In genomic region chr11:107102692-107103463, GRCh38 we compare ENCODE assay signal across 19 cellular contexts.
DNase-seq lines count a peak whose midpoint lies in the region; ATAC-seq and TF ChIP-seq lines count a peak whose summit lies in the region.
"Had no signal": no experiment of that assay in that cellular context is flagged by ENCODE, and none has a peak within 500 bp of the region (broad histone marks: within the 10 kb centered on the region; RNA-seq: fewer than 3 reads in every experiment).

No MANE protein-coding gene starts in this region.

- WGBS in mammary epithelial cell (ENCODE audit: low coverage, missing lambda C conversion rate): 56% methylated on average over 9 of the region's 9 CpGs
- WGBS in upper lobe of left lung, 2 donors: 72 to 89% methylated on average over 6 to 9 of the region's 9 CpGs

- no peak overlapping the region for H3K4me3 Mint-ChIP-seq in MCF 10A (ENCODE audit: unreplicated experiment)
- no peak overlapping the region for H3K4me3 Mint-ChIP-seq in naive thymus-derived CD4-positive, alpha-beta T cell
- H3K4me3 Mint-ChIP-seq: activated CD8-positive, alpha-beta T cell treated with anti-CD3 and anti-CD28 coated beads, Interleukin-2, amount 10 ng/mL, durations not matched to agents 7 days and 5 days; activated T-cell treated with anti-CD3 and anti-CD28 coated beads, Interleukin-2, amount 50 U/mL, for 72 hours; T-cell had no signal

- H3K27ac ChIP-seq in mammary epithelial cell (ENCODE audit: insufficient read depth, low read depth, low read length) (no peak overlapping the region), upper lobe of left lung (no peak overlapping the region)
- H3K27ac ChIP-seq in naive thymus-derived CD4-positive, alpha-beta T cell (ENCODE audit: low read depth, low read length): no peak overlapping the region
- H3K27ac ChIP-seq: cardiac muscle cell, testis had no signal

- H4K20me1 ChIP-seq in mammary epithelial cell (ENCODE audit: insufficient read depth, low read length): no peaks in the 10 kb centered on the region

- intact Hi-C loops in MCF 10A (cut with micrococcal nuclease) (no loop called here), mammary epithelial cell (cut with micrococcal nuclease) (no loop called here)
- intact Hi-C loops in naive thymus-derived CD4-positive, alpha-beta T cell (cut with micrococcal nuclease): no loop called here

- no peaks in the 10 kb centered on the region for H3K36me3 Mint-ChIP-seq in MCF 10A (ENCODE audit: insufficient read depth, unreplicated experiment)
- peaks cover 0 to 4% (median 0%) of the 10 kb centered on the region in 5 donors for H3K36me3 Mint-ChIP-seq in naive thymus-derived CD4-positive, alpha-beta T cell
- H3K36me3 Mint-ChIP-seq: T-cell had no signal

- dilution Hi-C loops in mammary epithelial cell (cut with HindIII; ENCODE audit: low sequenced_read_pairs): no loop called here

- H3K4me3 ChIP-seq in mammary epithelial cell (replicated peaks in 1 of 3; ENCODE audit: insufficient read depth in 1 of 3, low read depth in 2 of 3, low read length in 3 of 3) (no peak overlapping the region), upper lobe of left lung (no peak overlapping the region)
- no peak overlapping the region for H3K4me3 ChIP-seq in naive thymus-derived CD4-positive, alpha-beta T cell (ENCODE audit: low read length)
- H3K4me3 ChIP-seq: cardiac muscle cell, smooth muscle cell, testis had no signal

- TF ChIP-seq EP300 in upper lobe of left lung (IDR thresholded peaks at IDR 0.05): no peak

- no peaks in the 10 kb centered on the region for H3K9me3 Mint-ChIP-seq in MCF 10A (ENCODE audit: unreplicated experiment)
- peaks cover 11 to 52% (median 21%) of the 10 kb centered on the region in 11 donors for H3K9me3 Mint-ChIP-seq in naive thymus-derived CD4-positive, alpha-beta T cell

- TF ChIP-seq CTCF in MCF 10A (IDR thresholded peaks at IDR 0.05; ENCODE audit: unreplicated experiment) (no peak), mammary epithelial cell (conservative IDR thresholded peaks at IDR 0.05 in 1 of 2, IDR thresholded peaks at IDR 0.05 in 1 of 2; ENCODE audit: extremely low read depth in 1 of 2, insufficient read depth in 1 of 2, low read depth in 1 of 2, low read length in 2 of 2) (no peak), upper lobe of left lung (IDR thresholded peaks at IDR 0.05) (no peak)

- no peaks in the 10 kb centered on the region for H3K79me2 ChIP-seq in mammary epithelial cell (ENCODE audit: insufficient read depth, low read length)

- peak; percentile 14 for DNase-seq in MCF 10A (ENCODE audit: unreplicated experiment)
- no peak for DNase-seq in mammary epithelial cell
- DNase-seq in NCI-H2171 (lab: John Stamatoyannopoulos, UW): peak; percentile 62
- peak; percentile 5 for DNase-seq in cerebellar cortex (ENCODE audit: low spot score)
- DNase-seq in upper lobe of left lung: no peak
- DNase-seq in HuH-7.5 (ENCODE audit: low spot score): no peak
- DNase-seq in NK-92 (lab: John Stamatoyannopoulos, UW; ENCODE audit: unreplicated experiment): no peak
- no peak for DNase-seq in naive thymus-derived CD4-positive, alpha-beta T cell
- DNase-seq: activated CD8-positive, alpha-beta T cell treated with anti-CD3 and anti-CD28 coated beads, Interleukin-2, amount 10 ng/mL, durations not matched to agents 7 days and 5 days; activated T-cell treated with anti-CD3 and anti-CD28 coated beads, Interleukin-2, amount 50 U/mL, for 72 hours; GF-D8; NCI-H146; NCI-H82; T-cell; testis had no signal

- H3K9me3 ChIP-seq in mammary epithelial cell (replicated peaks; ENCODE audit: insufficient read depth, low read length) (no peaks in the 10 kb centered on the region), upper lobe of left lung (peaks cover 0 to 12% (median 0%) of the 10 kb centered on the region in 4 donors)
- peaks cover 0 to 5% (median 0%) of the 10 kb centered on the region in 3 experiments for H3K9me3 ChIP-seq in naive thymus-derived CD4-positive, alpha-beta T cell (ENCODE audit: control insufficient read depth in 2 of 3, low read length in 3 of 3)
- H3K9me3 ChIP-seq: testis had no signal

- H3K9ac ChIP-seq in mammary epithelial cell (ENCODE audit: insufficient read depth, low read length): no peak overlapping the region

- CTCF ChIA-PET in MCF 10A (lab: Yijun Ruan, JAX): interaction anchor here (0.8 kb wide), 1 partner anchor 1261 kb away, joined by 3 read pairs; no protein-coding TSS in a partner anchor
- CTCF ChIA-PET in mammary epithelial cell (lab: Charles Lee; ENCODE audit: low non-redundant PET): interaction anchor here (0.5 kb wide), 1 partner anchor 66 kb away, joined by 3 read pairs; no protein-coding TSS in a partner anchor
- CTCF ChIA-PET in naive thymus-derived CD4-positive, alpha-beta T cell (lab: Charles Lee): no interaction called here

- no peaks in the 10 kb centered on the region for H3K27me3 Mint-ChIP-seq in MCF 10A (ENCODE audit: insufficient read depth, unreplicated experiment)
- H3K27me3 Mint-ChIP-seq in naive thymus-derived CD4-positive, alpha-beta T cell: no peaks in the 10 kb centered on the region
- H3K27me3 Mint-ChIP-seq: T-cell had no signal

- H3K4me2 ChIP-seq in mammary epithelial cell (ENCODE audit: insufficient read depth, low read depth, low read length): no peak overlapping the region
- H3K4me2 ChIP-seq: smooth muscle cell had no signal

- H3K4me1 Mint-ChIP-seq in MCF 10A (ENCODE audit: insufficient read depth, unreplicated experiment): no peaks in the 10 kb centered on the region
- H3K4me1 Mint-ChIP-seq in naive thymus-derived CD4-positive, alpha-beta T cell: no peaks in the 10 kb centered on the region
- H3K4me1 Mint-ChIP-seq: T-cell had no signal

- H3K27me3 ChIP-seq in mammary epithelial cell (ENCODE audit: insufficient read depth, low read length) (no peaks in the 10 kb centered on the region), upper lobe of left lung (no peaks in the 10 kb centered on the region)
- H3K27me3 ChIP-seq in naive thymus-derived CD4-positive, alpha-beta T cell (ENCODE audit: control insufficient read depth in 2 of 2, insufficient read depth in 2 of 2, low read length in 2 of 2): no peaks in the 10 kb centered on the region
- H3K27me3 ChIP-seq: cardiac muscle cell, testis had no signal

- no peak overlapping the region for H2AFZ ChIP-seq in mammary epithelial cell (ENCODE audit: low read depth, low read length)

- no peak overlapping the region for H3K27ac Mint-ChIP-seq in MCF 10A (ENCODE audit: low read depth, unreplicated experiment)
- H3K27ac Mint-ChIP-seq in naive thymus-derived CD4-positive, alpha-beta T cell: no peak overlapping the region
- H3K27ac Mint-ChIP-seq: activated CD8-positive, alpha-beta T cell treated with anti-CD3 and anti-CD28 coated beads, Interleukin-2, amount 10 ng/mL, durations not matched to agents 7 days and 5 days; activated T-cell treated with anti-CD3 and anti-CD28 coated beads, Interleukin-2, amount 50 U/mL, for 72 hours; T-cell had no signal

- BruUV-seq in MCF 10A (replicated peaks; lab: Mats Ljungman, UMichigan) (no TSS peak), mammary epithelial cell (replicated peaks; lab: Mats Ljungman, UMichigan) (no TSS peak)

- H3K36me3 ChIP-seq in mammary epithelial cell (ENCODE audit: insufficient read depth, low read length) (no peaks in the 10 kb centered on the region), upper lobe of left lung (no peaks in the 10 kb centered on the region)
- no peaks in the 10 kb centered on the region for H3K36me3 ChIP-seq in naive thymus-derived CD4-positive, alpha-beta T cell (ENCODE audit: control insufficient read depth in 2 of 3, insufficient read depth in 3 of 3, low read length in 3 of 3)
- H3K36me3 ChIP-seq: cardiac muscle cell had no signal

- in situ Hi-C loops in mammary epithelial cell (cut with MboI; ENCODE audit: low sequenced_read_pairs in 2 of 2): no loop called here

- H3K4me1 ChIP-seq in mammary epithelial cell (ENCODE audit: insufficient read depth, low read length): no peaks in the 10 kb centered on the region
- no peaks in the 10 kb centered on the region for H3K4me1 ChIP-seq in upper lobe of left lung
- H3K4me1 ChIP-seq in naive thymus-derived CD4-positive, alpha-beta T cell (ENCODE audit: control insufficient read depth in 2 of 2, insufficient read depth in 2 of 2, low read length in 2 of 2): no peaks in the 10 kb centered on the region
- H3K4me1 ChIP-seq: Caco-2, testis had no signal

- no peak for TF ChIP-seq POLR2A in upper lobe of left lung (IDR thresholded peaks at IDR 0.05)

- ATAC-seq in upper lobe of left lung (ENCODE audit: low FRiP score in 2 of 2): peak; percentile 12 to 43
- ATAC-seq in naive thymus-derived CD4-positive, alpha-beta T cell: no peak
- ATAC-seq: activated CD8-positive, alpha-beta T cell treated with anti-CD3 and anti-CD28 coated beads, Interleukin-2, amount 10 ng/mL, durations not matched to agents 7 days and 5 days; activated T-cell treated with anti-CD3 and anti-CD28 coated beads, Interleukin-2, amount 50 U/mL, for 72 hours; esophagus mucosa; T-cell had no signal

- POLR2A ChIA-PET in MCF 10A (lab: Yijun Ruan, JAX): no interaction called here
- POLR2A ChIA-PET in naive thymus-derived CD4-positive, alpha-beta T cell (lab: Charles Lee): no interaction called here

Comparison
In these comparisons a context has a peak if more than half of its experiments do, and no peak if none do; other contexts are left out.
1. DNase-seq: peak in MCF 10A (single experiment), NCI-H2171 (single experiment) and cerebellar cortex (single experiment); none in mammary epithelial cell (single experiment), upper lobe of left lung (0 of 2), HuH-7.5 (single experiment), NK-92 (single experiment) and naive thymus-derived CD4-positive, alpha-beta T cell (0 of 9).